ENCODE assay signal across 1 cellular context in the genomic region with DNA sequence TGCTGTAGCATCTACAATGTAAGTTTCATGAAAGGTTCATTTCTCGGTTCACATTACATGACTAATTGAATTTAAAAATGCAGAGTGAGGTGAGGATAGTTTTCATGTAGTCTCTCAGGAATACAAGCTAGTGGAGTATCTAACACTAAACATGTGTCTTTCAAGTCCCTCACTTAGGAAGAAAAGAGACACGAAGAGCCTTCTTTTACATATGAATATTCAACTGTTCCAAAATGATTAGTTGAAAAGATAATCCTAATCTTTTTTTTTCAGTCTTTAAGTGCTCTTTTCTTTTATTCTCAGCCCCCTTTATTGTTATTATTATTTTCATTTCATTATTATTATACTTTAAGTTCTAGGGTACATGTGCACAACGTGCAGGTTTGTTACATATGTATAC.
TF ChIP-seq lines count a peak whose summit lies in the region.

No MANE protein-coding gene starts in this region.

TF ChIP-seq in IMR-90, 13 proteins besides CTCF, POLR2A, EP300 and RAD21 (continued from another document):
- TF ChIP-seq MAZ (IDR thresholded peaks at IDR 0.05; ENCODE audit: borderline replicate concordance, low read depth, low read length): no peak
